ENCODE assay signal across 13 cellular contexts in the genomic region with DNA sequence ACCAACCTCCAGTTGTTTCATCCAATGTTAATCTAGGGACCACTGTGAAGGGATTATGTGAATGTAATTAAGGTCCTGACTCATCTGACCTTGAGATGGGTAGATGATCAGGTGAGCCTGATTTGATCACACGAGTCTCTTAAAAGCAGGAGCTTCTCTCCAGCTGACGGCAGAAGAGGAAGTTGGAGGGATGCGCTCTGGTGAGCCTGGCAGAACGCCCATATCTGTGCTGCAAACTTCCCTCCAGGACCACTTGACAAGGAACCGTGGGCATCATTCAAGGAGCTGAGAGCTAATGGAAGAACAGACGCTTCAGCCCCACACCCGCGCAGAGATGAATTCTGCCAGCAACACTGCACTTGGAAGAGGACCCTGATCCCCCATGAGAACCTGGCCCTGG.
"Had no signal": no experiment of that assay in that cellular context is flagged by ENCODE, and none has a peak within 500 bp of the region (broad histone marks: within the 10 kb centered on the region; RNA-seq: fewer than 3 reads in every experiment).

No MANE protein-coding gene starts in this region.

- ATAC-seq: activated CD8-positive, alpha-beta memory T cell treated with anti-CD3 and anti-CD28 coated beads, Interleukin-2, amount 10 ng/mL, durations not matched to agents 7 days and 5 days; naive thymus-derived CD4-positive, alpha-beta T cell had no signal

- DNase-seq: activated CD4-positive, alpha-beta T cell treated with anti-CD3 and anti-CD28 coated beads, Interleukin-2, amount 50 U/mL, for 48 hours; activated CD4-positive, CD25-positive, alpha-beta regulatory T cell treated with anti-CD3 and anti-CD28 coated beads, Interleukin-2, amount 50 U/mL, for 72 hours; activated CD8-positive, alpha-beta memory T cell treated with anti-CD3 and anti-CD28 coated beads, Interleukin-2, amount 10 ng/mL, durations not matched to agents 7 days and 5 days; activated effector memory CD4-positive, alpha-beta T cell treated with Interleukin-2 at 50 U/mL for 16 hours; activated T-cell treated with anti-CD3 and anti-CD28 coated beads, Interleukin-2, amount 50 U/mL, for 24 hours; amygdala; dermis blood vessel endothelial cell; endodermal cell; erythroblast; mammary epithelial cell; naive thymus-derived CD4-positive, alpha-beta T cell; retina; stimulated activated CD4-positive, alpha-beta T cell treated with anti-CD3 and anti-CD28 coated beads, Interleukin-4, amount 100 ng/mL, for 4 hours had no signal
